24 cellular contexts compared by ENCODE assay signal in genomic region chr11:4881860-4882500, GRCh38. TPM values are rescaled to one million over a fixed set of nuclear protein-coding genes. Genes with fewer than 3 reads are reported as not detected.
A peak's percentile ranks its signal among the peaks of the same experiment; 100 is the strongest.
DNase-seq lines count a peak whose midpoint lies in the region; ATAC-seq and TF ChIP-seq lines count a peak whose summit lies in the region.
"Had no signal": no experiment of that assay in that cellular context is flagged by ENCODE, and none has a peak within 500 bp of the region (broad histone marks: within the 10 kb centered on the region; RNA-seq: fewer than 3 reads in every experiment).

A gene with protein sequence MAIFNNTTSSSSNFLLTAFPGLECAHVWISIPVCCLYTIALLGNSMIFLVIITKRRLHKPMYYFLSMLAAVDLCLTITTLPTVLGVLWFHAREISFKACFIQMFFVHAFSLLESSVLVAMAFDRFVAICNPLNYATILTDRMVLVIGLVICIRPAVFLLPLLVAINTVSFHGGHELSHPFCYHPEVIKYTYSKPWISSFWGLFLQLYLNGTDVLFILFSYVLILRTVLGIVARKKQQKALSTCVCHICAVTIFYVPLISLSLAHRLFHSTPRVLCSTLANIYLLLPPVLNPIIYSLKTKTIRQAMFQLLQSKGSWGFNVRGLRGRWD (plus strand): TSS chr11:4881900. CDS start chr11:4881900, 0 bp downstream.

- H3K4me3 ChIP-seq in astrocyte of the spinal cord (ENCODE audit: low read depth, low read length) = no peak within 1 kb of the TSS
- H3K4me3 ChIP-seq: A549, ascending aorta, dorsolateral prefrontal cortex, neural progenitor cell, right atrium auricular region had no signal

- TF ChIP-seq CTCF in astrocyte of the spinal cord (IDR thresholded peaks at IDR 0.05; ENCODE audit: low read depth, low read length) (no peak), omental fat pad (IDR thresholded peaks at IDR 0.05) (no peak)

- DNase-seq in NCI-H510A treated with DMSO at 0.1 percent for 48 hours (lab: John Stamatoyannopoulos, UW) = peak; percentile 10
- no peak for DNase-seq in NCI-H510A (lab: John Stamatoyannopoulos, UW)
- DNase-seq in astrocyte of the spinal cord (ENCODE audit: low read depth, low spot score) = peak; percentile 71
- DNase-seq in kidney glomerular epithelial cell (lab: John Stamatoyannopoulos, UW) = peak; percentile 44
- DNase-seq in stromal cell of bone marrow (ENCODE audit: low read depth) = peak; percentile 23
- DNase-seq in omental fat pad (ENCODE audit: low spot score) = no peak
- no peak for DNase-seq in SHP77 treated with DMSO at 0.1 percent for 48 hours (lab: John Stamatoyannopoulos, UW)
- no peak for DNase-seq in T-helper 1 cell
- DNase-seq: activated naive CD4-positive, alpha-beta T cell treated with Interleukin-2 at 50 U/mL for 16 hours; CD4-positive, CD25-positive, alpha-beta regulatory T cell; DND-41; dorsolateral prefrontal cortex; GOT3; head of caudate nucleus; NCI-H1048; SHP77; stimulated activated CD4-positive, alpha-beta T cell treated with anti-CD3 and anti-CD28 coated beads, Interleukin-1b, Interleukin-23, amount 100 ng/mL, for 48 hours had no signal

- in situ Hi-C loops in astrocyte of the spinal cord (cut with HindIII; ENCODE audit: low sequenced_read_pairs) = no loop called here

- ATAC-seq in omental fat pad (ENCODE audit: low FRiP score) = no peak
- ATAC-seq: A549 had no signal

RNA-seq across cellular contexts. Expression of the gene that starts here (rescaled TPM):
- not detected for total RNA-seq in omental fat pad
- total RNA-seq: ascending aorta; CD4-positive, CD25-positive, alpha-beta regulatory T cell; epithelial cell of proximal tubule; mesenteric fat pad; right atrium auricular region; urinary bladder had no signal

Comparison
In these comparisons a context has a peak if more than half of its experiments do, and no peak if none do; other contexts are left out.
1. DNase-seq: peak in NCI-H510A treated with DMSO at 0.1 percent for 48 hours (single experiment), astrocyte of the spinal cord (single experiment), kidney glomerular epithelial cell (single experiment) and stromal cell of bone marrow (single experiment); none in NCI-H510A (single experiment), omental fat pad (single experiment), SHP77 treated with DMSO at 0.1 percent for 48 hours (single experiment) and T-helper 1 cell (0 of 5).